17 cellular contexts compared by ENCODE assay signal in genomic region chr1:7255303-7256058, GRCh38.
DNase-seq lines count a peak whose midpoint lies in the region; ATAC-seq, FAIRE-seq and TF ChIP-seq lines count a peak whose summit lies in the region.
"Had no signal": no experiment of that assay in that cellular context is flagged by ENCODE, and none has a peak within 500 bp of the region (broad histone marks: within the 10 kb centered on the region; RNA-seq: fewer than 3 reads in every experiment).

No MANE protein-coding gene starts in this region.

- 85 to 88% methylated on average over 13 of the region's 13 CpGs for WGBS in testis, 2 donors

- POLR2A ChIA-PET in endothelial cell of umbilical vein (lab: Charles Lee) = no interaction called here

- TF ChIP-seq POLR2A in endothelial cell of umbilical vein (IDR thresholded peaks at IDR 0.05; ENCODE audit: low read depth, low read length) = no peak
- no peak for TF ChIP-seq POLR2A in testis (IDR thresholded peaks at IDR 0.05)

- dilution Hi-C loops in endothelial cell of umbilical vein (cut with MboI; ENCODE audit: extremely low pct_ligation_motif_present, low sequenced_read_pairs) = no loop called here

- ATAC-seq in HG02610 (IDR thresholded peaks at IDR 0.05; ENCODE audit: unreplicated experiment) (no peak), HG03045 (IDR thresholded peaks at IDR 0.05; ENCODE audit: unreplicated experiment) (no peak)
- ATAC-seq: gastroesophageal sphincter; natural killer cell treated with Interleukin-12 subunit alpha and Interleukin-12 subunit beta and Interleukin-15 and Interleukin-18, amount 100 ng/mL, for 72 hours had no signal

- no TSS peak for BruUV-seq in endothelial cell of umbilical vein (replicated peaks; lab: Mats Ljungman, UMichigan)

- H3K27ac ChIP-seq in endothelial cell of umbilical vein (ENCODE audit: insufficient read depth, low read depth, low read length) = no peak overlapping the region
- no peak overlapping the region for H3K27ac ChIP-seq in testis
- H3K27ac ChIP-seq: C4-2B, gastroesophageal sphincter had no signal

- no peaks in the 10 kb centered on the region for H3K36me3 ChIP-seq in endothelial cell of umbilical vein (ENCODE audit: control insufficient read depth in 2 of 2, extremely low read depth in 1 of 2, insufficient read depth in 2 of 2, low read length in 2 of 2)
- no peaks in the 10 kb centered on the region for H3K36me3 ChIP-seq in testis (ENCODE audit: low read depth, missing control alignments)
- H3K36me3 ChIP-seq: gastroesophageal sphincter had no signal

- no peaks in the 10 kb centered on the region for H4K20me1 ChIP-seq in endothelial cell of umbilical vein (replicated peaks; ENCODE audit: control insufficient read depth, extremely low read depth, insufficient read depth, low read length)

- TF ChIP-seq CTCF in endothelial cell of umbilical vein (IDR thresholded peaks at IDR 0.05; ENCODE audit: extremely low read depth in 1 of 2, insufficient read depth in 1 of 2, low read depth in 1 of 2, low read length in 2 of 2) (no peak), testis (IDR thresholded peaks at IDR 0.05) (no peak)

- H3K9me3 ChIP-seq in endothelial cell of umbilical vein (replicated peaks; ENCODE audit: control insufficient read depth, insufficient read depth, low read length) (no peaks in the 10 kb centered on the region), testis (no peaks in the 10 kb centered on the region)
- H3K9me3 ChIP-seq: gastroesophageal sphincter had no signal

- peak overlapping the region; percentile 9 for H2AFZ ChIP-seq in endothelial cell of umbilical vein (ENCODE audit: low read depth, low read length)

- no peaks in the 10 kb centered on the region for H3K9me1 ChIP-seq in endothelial cell of umbilical vein (replicated peaks; ENCODE audit: control insufficient read depth, extremely low read depth, insufficient read depth, low read length)

- intact Hi-C loops in endothelial cell of umbilical vein (cut with micrococcal nuclease) = no loop called here
- intact Hi-C loops in testis (cut with DNase I; ENCODE audit: low total_unique reads) = no loop called here

- no peak overlapping the region for H3K9ac ChIP-seq in endothelial cell of umbilical vein (replicated peaks; ENCODE audit: extremely low read depth, insufficient read depth, low read length)

- H3K4me3 ChIP-seq in endothelial cell of umbilical vein (replicated peaks in 1 of 3; ENCODE audit: insufficient read depth in 1 of 3, low read depth in 1 of 3, low read length in 3 of 3) = no peak overlapping the region
- no peak overlapping the region for H3K4me3 ChIP-seq in testis
- H3K4me3 ChIP-seq: gastroesophageal sphincter had no signal

- H3K4me2 ChIP-seq in endothelial cell of umbilical vein (ENCODE audit: insufficient read depth, low read length) = no peak overlapping the region

- H3K4me1 ChIP-seq in endothelial cell of umbilical vein (ENCODE audit: control insufficient read depth, extremely low read depth, insufficient read depth, low read length) (no peaks in the 10 kb centered on the region), testis (no peaks in the 10 kb centered on the region)
- H3K4me1 ChIP-seq: gastroesophageal sphincter had no signal

- CTCF ChIA-PET in endothelial cell of umbilical vein (lab: Charles Lee) = no interaction called here

- DNase-seq in EL (peak; percentile 60), LoVo (ENCODE audit: low spot score) (peak; percentile 2), endothelial cell of umbilical vein (ENCODE audit: low read depth, low spot score) (no peak), non-pigmented ciliary epithelial cell (ENCODE audit: low read depth) (peak; percentile 27), testis (no peak)
- DNase-seq: activated CD4-positive, CD25-positive, alpha-beta regulatory T cell; activated naive CD4-positive, alpha-beta T cell; effector CD4-positive, alpha-beta T cell; NCI-H2029 treated with DMSO at 0.1 percent for 48 hours; NCI-H774; RPMI8226; T-helper 1 cell had no signal

- H3K27me3 ChIP-seq in endothelial cell of umbilical vein (ENCODE audit: control insufficient read depth in 2 of 2, insufficient read depth in 2 of 2, low read length in 2 of 2) (no peaks in the 10 kb centered on the region), testis (no peaks in the 10 kb centered on the region)
- H3K27me3 ChIP-seq: gastroesophageal sphincter had no signal

- no peaks in the 10 kb centered on the region for H3K79me2 ChIP-seq in endothelial cell of umbilical vein (ENCODE audit: control insufficient read depth, insufficient read depth, low read length)

- FAIRE-seq in endothelial cell of umbilical vein (lab: Jason Lieb, UNC) = no peak

TF ChIP-seq in endothelial cell of umbilical vein, 7 proteins besides CTCF, POLR2A, EP300 and RAD21:
- TF ChIP-seq GATA2 (IDR thresholded peaks at IDR 0.05; ENCODE audit: insufficient read depth, insufficient read length, low read depth, low read length) = no peak
- peak; percentile 16 for TF ChIP-seq FOS (IDR thresholded peaks at IDR 0.05; ENCODE audit: borderline replicate concordance, insufficient read depth, low read length)
- no peak for TF ChIP-seq JUN (IDR thresholded peaks at IDR 0.05; ENCODE audit: borderline replicate concordance, insufficient read depth, insufficient read length, low read depth)

Comparison
In these comparisons a context has a peak if more than half of its experiments do, and no peak if none do; other contexts are left out.
1. DNase-seq: peak in EL (single experiment), LoVo (single experiment) and non-pigmented ciliary epithelial cell (single experiment); none in endothelial cell of umbilical vein (single experiment) and testis (single experiment).